ENCODE assay signal across 14 cellular contexts in genomic region chr5:143515829-143516228, GRCh38.
DNase-seq lines count a peak whose midpoint lies in the region; ATAC-seq and TF ChIP-seq lines count a peak whose summit lies in the region.
"Had no signal": no experiment of that assay in that cellular context is flagged by ENCODE, and none has a peak within 500 bp of the region (broad histone marks: within the 10 kb centered on the region; RNA-seq: fewer than 3 reads in every experiment).

No MANE protein-coding gene starts in this region.

- H3K9me3 Mint-ChIP-seq in chondrocyte (ENCODE audit: low read depth) = no peaks in the 10 kb centered on the region
- peaks cover 1% of the 10 kb centered on the region for H3K9me3 Mint-ChIP-seq in CD4-positive, alpha-beta T cell

- no peak overlapping the region for H3K4me3 Mint-ChIP-seq in chondrocyte (ENCODE audit: unreplicated experiment)
- no peak overlapping the region for H3K4me3 Mint-ChIP-seq in CD4-positive, alpha-beta T cell
- H3K4me3 Mint-ChIP-seq: activated T-cell treated with anti-CD3 and anti-CD28 coated beads, Interleukin-2, amount 50 U/mL, for 72 hours; T-helper 2 cell treated with Interferon-gamma antibody and Interleukin-4, amounts not matched to agents 5 μg/mL and 100 μg/mL, for 36 hours had no signal

- peaks cover 15% of the 10 kb centered on the region for H3K4me1 Mint-ChIP-seq in chondrocyte (ENCODE audit: low read depth)
- H3K4me1 Mint-ChIP-seq in CD4-positive, alpha-beta T cell (ENCODE audit: low read depth) = no peaks in the 10 kb centered on the region

- CTCF ChIA-PET in CD4-positive, alpha-beta T cell (lab: Charles Lee) = no interaction called here

- no peaks in the 10 kb centered on the region for H3K36me3 ChIP-seq in adipocyte (ENCODE audit: control insufficient read depth, insufficient read depth, low read length, severe bottlenecking)
- no peaks in the 10 kb centered on the region for H3K36me3 ChIP-seq in psoas muscle (ENCODE audit: insufficient read depth in 1 of 2, low read depth in 1 of 2)
- H3K36me3 ChIP-seq: pancreas had no signal

- H3K27ac ChIP-seq in psoas muscle = peak overlapping the region; percentile 53
- no peak overlapping the region for H3K27ac ChIP-seq in CD4-positive, alpha-beta T cell (ENCODE audit: low read depth, low read length)
- H3K27ac ChIP-seq: pancreas had no signal

- WGBS in psoas muscle, 3 donors = 32 to 49% (median 45%) methylated on average over 5 of the region's 5 CpGs

- peak; percentile 38 for ATAC-seq in GM18511 (IDR thresholded peaks at IDR 0.05; ENCODE audit: unreplicated experiment)
- ATAC-seq in HG02981 (IDR thresholded peaks at IDR 0.05; ENCODE audit: unreplicated experiment) = peak; percentile 46
- peak in 3 of 4 donors; percentile 40 to 77 (median 68) for ATAC-seq in psoas muscle
- ATAC-seq in CD4-positive, alpha-beta T cell (ENCODE audit: poor library complexity) = no peak
- ATAC-seq: activated T-cell treated with anti-CD3 and anti-CD28 coated beads, Interleukin-2, amount 50 U/mL, for 72 hours had no signal

- DNase-seq in adipocyte (ENCODE audit: low read depth) (no peak), psoas muscle (peak in 1 of 2 donors; percentile 16), glomerular visceral epithelial cell (ENCODE audit: extremely low spot score) (no peak), chondrocyte (ENCODE audit: low spot score) (no peak), OCI-M2 (lab: John Stamatoyannopoulos, UW; ENCODE audit: unreplicated experiment) (no peak)
- DNase-seq in CD4-positive, alpha-beta T cell = no peak
- DNase-seq: activated CD4-positive, alpha-beta T cell treated with anti-CD3 and anti-CD28 coated beads, Interleukin-2, amount 50 U/mL, for 1 hour; activated T-cell treated with anti-CD3 and anti-CD28 coated beads, Interleukin-2, amount 50 U/mL, for 72 hours; NCI-H2107; SHP77 treated with DMSO at 0.1 percent for 48 hours had no signal

- no peak overlapping the region for H3K27ac Mint-ChIP-seq in chondrocyte (ENCODE audit: unreplicated experiment)
- H3K27ac Mint-ChIP-seq in CD4-positive, alpha-beta T cell = no peak overlapping the region
- H3K27ac Mint-ChIP-seq: activated T-cell treated with anti-CD3 and anti-CD28 coated beads, Interleukin-2, amount 50 U/mL, for 72 hours; T-helper 2 cell treated with Interferon-gamma antibody and Interleukin-4, amounts not matched to agents 5 μg/mL and 100 μg/mL, for 36 hours had no signal

- peaks cover 46% of the 10 kb centered on the region for H3K4me1 ChIP-seq in adipocyte (ENCODE audit: control insufficient read depth, insufficient read depth, low read length)
- peaks cover 10% of the 10 kb centered on the region for H3K4me1 ChIP-seq in psoas muscle
- H3K4me1 ChIP-seq: pancreas had no signal

- no peaks in the 10 kb centered on the region for H3K36me3 Mint-ChIP-seq in chondrocyte (ENCODE audit: low read depth)
- no peaks in the 10 kb centered on the region for H3K36me3 Mint-ChIP-seq in CD4-positive, alpha-beta T cell (ENCODE audit: low read depth)

- POLR2A ChIA-PET in CD4-positive, alpha-beta T cell (lab: Charles Lee) = no interaction called here

- H3K27me3 ChIP-seq in adipocyte (replicated peaks; ENCODE audit: control insufficient read depth, insufficient read depth, low read length) (no peaks in the 10 kb centered on the region), psoas muscle (ENCODE audit: insufficient read depth in 3 of 3, low read length in 2 of 3) (no peaks in the 10 kb centered on the region)
- H3K27me3 ChIP-seq in CD4-positive, alpha-beta T cell (ENCODE audit: control insufficient read depth, insufficient read depth, low read length) = no peaks in the 10 kb centered on the region

- H3K9me3 ChIP-seq in adipocyte (ENCODE audit: control insufficient read depth, low read length) (no peaks in the 10 kb centered on the region), psoas muscle (no peaks in the 10 kb centered on the region)
- H3K9me3 ChIP-seq in CD4-positive, alpha-beta T cell (ENCODE audit: control insufficient read depth, low read length) = no peaks in the 10 kb centered on the region
- H3K9me3 ChIP-seq: pancreas had no signal

- no peak for TF ChIP-seq CTCF in psoas muscle (IDR thresholded peaks at IDR 0.05)
- TF ChIP-seq CTCF in chondrocyte (IDR thresholded peaks at IDR 0.05) = no peak
- TF ChIP-seq CTCF in CD4-positive, alpha-beta T cell (IDR thresholded peaks at IDR 0.05) = no peak

- H3K9ac ChIP-seq in adipocyte (ENCODE audit: low read length) = peak overlapping the region; percentile 40

- intact Hi-C loops in psoas muscle (cut with DNase I) = no loop called here
- intact Hi-C loops in CD4-positive, alpha-beta T cell (cut with DNase I, micrococcal nuclease) = no loop called here

- no peaks in the 10 kb centered on the region for H3K27me3 Mint-ChIP-seq in chondrocyte (ENCODE audit: low read depth)
- no peaks in the 10 kb centered on the region for H3K27me3 Mint-ChIP-seq in CD4-positive, alpha-beta T cell

- H3K4me3 ChIP-seq in adipocyte (ENCODE audit: low read length) (no peak overlapping the region), psoas muscle (no peak overlapping the region)
- H3K4me3 ChIP-seq: pancreas had no signal
